ENCODE assay signal across 9 cellular contexts in genomic region chr4:175891863-175892262, GRCh38.
DNase-seq lines count a peak whose midpoint lies in the region; ATAC-seq and TF ChIP-seq lines count a peak whose summit lies in the region.
"Had no signal": no experiment of that assay in that cellular context is flagged by ENCODE, and none has a peak within 500 bp of the region (broad histone marks: within the 10 kb centered on the region; RNA-seq: fewer than 3 reads in every experiment).

No MANE protein-coding gene starts in this region.

- no peaks in the 10 kb centered on the region for H3K9me3 ChIP-seq in naive thymus-derived CD4-positive, alpha-beta T cell (ENCODE audit: control insufficient read depth in 2 of 3, low read length in 3 of 3)

- intact Hi-C loops in naive thymus-derived CD4-positive, alpha-beta T cell (cut with micrococcal nuclease): no loop called here
- intact Hi-C loops in sciatic nerve (cut with DNase I): no loop called here

- H3K4me3 ChIP-seq in AG09309 (ENCODE audit: control insufficient read depth, low read depth, low read length): no peak overlapping the region
- no peak overlapping the region for H3K4me3 ChIP-seq in fibroblast of pulmonary artery (replicated peaks; ENCODE audit: low read depth, low read length)
- H3K4me3 ChIP-seq in naive thymus-derived CD4-positive, alpha-beta T cell (ENCODE audit: low read length): no peak overlapping the region

- H3K4me1 Mint-ChIP-seq in naive thymus-derived CD4-positive, alpha-beta T cell: no peaks in the 10 kb centered on the region
- H3K4me1 Mint-ChIP-seq in immature natural killer cell: no peaks in the 10 kb centered on the region

- CTCF ChIA-PET in naive thymus-derived CD4-positive, alpha-beta T cell (lab: Charles Lee): no interaction called here

- no peaks in the 10 kb centered on the region for H3K36me3 ChIP-seq in naive thymus-derived CD4-positive, alpha-beta T cell (ENCODE audit: control insufficient read depth in 2 of 3, insufficient read depth in 3 of 3, low read length in 3 of 3)

- TF ChIP-seq CTCF in AG09309 (IDR thresholded peaks at IDR 0.05; ENCODE audit: control insufficient read depth, insufficient read depth, low read depth, low read length, missing control alignments) (no peak), fibroblast of pulmonary artery (IDR thresholded peaks at IDR 0.05; ENCODE audit: low read length, missing control alignments) (peak; percentile 33), omental fat pad (IDR thresholded peaks at IDR 0.05) (no peak)

- no peak overlapping the region for H3K4me3 Mint-ChIP-seq in naive thymus-derived CD4-positive, alpha-beta T cell
- H3K4me3 Mint-ChIP-seq in immature natural killer cell: no peak overlapping the region
- H3K4me3 Mint-ChIP-seq: activated naive CD8-positive, alpha-beta T cell had no signal

- H3K27ac Mint-ChIP-seq in naive thymus-derived CD4-positive, alpha-beta T cell: no peak overlapping the region
- no peak overlapping the region for H3K27ac Mint-ChIP-seq in immature natural killer cell
- H3K27ac Mint-ChIP-seq: activated naive CD8-positive, alpha-beta T cell had no signal

- no peaks in the 10 kb centered on the region for H3K27me3 Mint-ChIP-seq in naive thymus-derived CD4-positive, alpha-beta T cell
- peaks cover 0 to 5% (median 0%) of the 10 kb centered on the region in 3 donors for H3K27me3 Mint-ChIP-seq in immature natural killer cell (ENCODE audit: low read depth in 3 of 3)
- H3K27me3 Mint-ChIP-seq: activated naive CD8-positive, alpha-beta T cell had no signal

- no peaks in the 10 kb centered on the region for H3K36me3 Mint-ChIP-seq in naive thymus-derived CD4-positive, alpha-beta T cell
- H3K36me3 Mint-ChIP-seq in immature natural killer cell: no peaks in the 10 kb centered on the region
- H3K36me3 Mint-ChIP-seq: activated naive CD8-positive, alpha-beta T cell had no signal

- ATAC-seq in GM19351 (IDR thresholded peaks at IDR 0.05; ENCODE audit: unreplicated experiment) (peak; percentile 79), omental fat pad (ENCODE audit: low FRiP score) (no peak), sciatic nerve (no peak)
- ATAC-seq in naive thymus-derived CD4-positive, alpha-beta T cell: no peak

- POLR2A ChIA-PET in naive thymus-derived CD4-positive, alpha-beta T cell (lab: Charles Lee): no interaction called here

- H3K27ac ChIP-seq in naive thymus-derived CD4-positive, alpha-beta T cell (ENCODE audit: low read depth, low read length): no peak overlapping the region

- DNase-seq in AG09309 (ENCODE audit: low read depth): peak; percentile 5
- peak; percentile 72 for DNase-seq in NCI-H69 (lab: John Stamatoyannopoulos, UW)
- DNase-seq in fibroblast of pulmonary artery (ENCODE audit: low read depth): peak; percentile 32
- no peak for DNase-seq in omental fat pad (ENCODE audit: low spot score)
- no peak for DNase-seq in naive thymus-derived CD4-positive, alpha-beta T cell
- DNase-seq in immature natural killer cell: no peak
- DNase-seq in sciatic nerve (ENCODE audit: low spot score): no peak

- no peaks in the 10 kb centered on the region for H3K4me1 ChIP-seq in naive thymus-derived CD4-positive, alpha-beta T cell (ENCODE audit: control insufficient read depth in 2 of 2, insufficient read depth in 2 of 2, low read length in 2 of 2)

- no peaks in the 10 kb centered on the region for H3K27me3 ChIP-seq in naive thymus-derived CD4-positive, alpha-beta T cell (ENCODE audit: control insufficient read depth in 2 of 2, insufficient read depth in 2 of 2, low read length in 2 of 2)

- no peaks in the 10 kb centered on the region for H3K9me3 Mint-ChIP-seq in naive thymus-derived CD4-positive, alpha-beta T cell
- H3K9me3 Mint-ChIP-seq in immature natural killer cell: peaks cover 0 to 7% (median 5%) of the 10 kb centered on the region in 6 donors

Comparison
In these comparisons a context has a peak if more than half of its experiments do, and no peak if none do; other contexts are left out.
1. DNase-seq: peak in AG09309 (single experiment), NCI-H69 (single experiment) and fibroblast of pulmonary artery (single experiment); none in omental fat pad (single experiment), naive thymus-derived CD4-positive, alpha-beta T cell (0 of 9), immature natural killer cell (0 of 3) and sciatic nerve (single experiment).